ENCODE assay signal across 8 cellular contexts in genomic region chr13:113298001-113298945, GRCh38. TPM values are rescaled to one million over a fixed set of nuclear protein-coding genes. Genes with fewer than 3 reads are reported as not detected.
DNase-seq lines count a peak whose midpoint lies in the region; ATAC-seq and TF ChIP-seq lines count a peak whose summit lies in the region.

No MANE protein-coding gene starts in this region.

- peaks cover 0 to 6% (median 0%) of the 10 kb centered on the region in 3 donors for H3K36me3 ChIP-seq in tibial artery

- H3K36me3 Mint-ChIP-seq in activated naive CD8-positive, alpha-beta T cell treated with anti-CD3 and anti-CD28 coated beads for 36 hours, result peaks cover 11% of the 10 kb centered on the region

- no peaks in the 10 kb centered on the region for H3K9me3 ChIP-seq in tibial artery

- peak overlapping the region; percentile 72 to 99 for H3K4me3 ChIP-seq in tibial artery

- H3K9me3 Mint-ChIP-seq in activated naive CD8-positive, alpha-beta T cell treated with anti-CD3 and anti-CD28 coated beads for 36 hours, result peaks cover 5% of the 10 kb centered on the region

- peak; percentile 2 for DNase-seq in stimulated activated naive CD4-positive, alpha-beta T cell treated with Interleukin-2 at 50 U/mL for 16 hours (lab: John Stamatoyannopoulos, UW)
- DNase-seq in stimulated activated naive CD4-positive, alpha-beta T cell (lab: John Stamatoyannopoulos, UW), result no peak
- no peak for DNase-seq in activated naive CD8-positive, alpha-beta T cell treated with anti-CD3 and anti-CD28 coated beads for 36 hours
- DNase-seq in kidney glomerular epithelial cell (lab: John Stamatoyannopoulos, UW), result peak; percentile 31
- no peak for DNase-seq in tibial artery
- no peak for DNase-seq in NCI-H526 treated with DMSO at 0.1 percent for 48 hours (lab: John Stamatoyannopoulos, UW)

- peaks cover 0 to 28% (median 17%) of the 10 kb centered on the region in 4 donors for H3K4me1 ChIP-seq in tibial artery

- peak overlapping the region; percentile 96 for H3K4me3 Mint-ChIP-seq in activated naive CD8-positive, alpha-beta T cell treated with anti-CD3 and anti-CD28 coated beads for 36 hours

- intact Hi-C loops in tibial artery (cut with DNase I; ENCODE audit: low total_unique reads), result loop anchor here (5.0 to 10.0 kb wide), 3 partner anchors 64 to 197 kb away; partner anchors contain the start of genes DCUN1D2 and GRTP1

- ATAC-seq in GM21529 (IDR thresholded peaks at IDR 0.05; ENCODE audit: unreplicated experiment), result no peak
- no peak for ATAC-seq in GM21528 (IDR thresholded peaks at IDR 0.05; ENCODE audit: low FRiP score, unreplicated experiment)

- TF ChIP-seq CTCF in tibial artery (IDR thresholded peaks at IDR 0.05), result no peak

- H3K27me3 Mint-ChIP-seq in activated naive CD8-positive, alpha-beta T cell treated with anti-CD3 and anti-CD28 coated beads for 36 hours, result peaks cover 11% of the 10 kb centered on the region

- H3K4me1 Mint-ChIP-seq in activated naive CD8-positive, alpha-beta T cell treated with anti-CD3 and anti-CD28 coated beads for 36 hours, result peaks cover 30% of the 10 kb centered on the region

- H3K27ac ChIP-seq in tibial artery, result peak overlapping the region; percentile 92 to 93

- peak overlapping the region; percentile 94 for H3K27ac Mint-ChIP-seq in activated naive CD8-positive, alpha-beta T cell treated with anti-CD3 and anti-CD28 coated beads for 36 hours

- H3K27me3 ChIP-seq in tibial artery, result no peaks in the 10 kb centered on the region

RNA-seq across cellular contexts. Expression of gene LAMP1, which starts 1.2 kb away (rescaled TPM):
- total RNA-seq in activated naive CD8-positive, alpha-beta T cell treated with anti-CD3 and anti-CD28 coated beads for 36 hours, result 10 to 100 TPM; 58.4 to 61.2 TPM

Comparison
In these comparisons a context has a peak if more than half of its experiments do, and no peak if none do; other contexts are left out.
1. DNase-seq: peak in stimulated activated naive CD4-positive, alpha-beta T cell treated with Interleukin-2 at 50 U/mL for 16 hours (single experiment) and kidney glomerular epithelial cell (single experiment); none in stimulated activated naive CD4-positive, alpha-beta T cell (0 of 6), activated naive CD8-positive, alpha-beta T cell treated with anti-CD3 and anti-CD28 coated beads for 36 hours (single experiment), tibial artery (0 of 2) and NCI-H526 treated with DMSO at 0.1 percent for 48 hours (single experiment).